ENCODE assay signal across 10 cellular contexts in genomic region chr1:221788466-221788865, GRCh38.
"Had no signal": no experiment of that assay in that cellular context is flagged by ENCODE, and none has a peak within 500 bp of the region (broad histone marks: within the 10 kb centered on the region; RNA-seq: fewer than 3 reads in every experiment).

No MANE protein-coding gene starts in this region.

- H3K9ac ChIP-seq: GM23248 had no signal

- H3K4me1 ChIP-seq: HAP-1 had no signal

- H3K36me3 ChIP-seq: HAP-1 had no signal

- DNase-seq: GM23248, GOT3, H7, HFFc6, KBM-7 had no signal

- H3K4me3 Mint-ChIP-seq: HFFc6, IgD-negative memory B cell had no signal

- H3K27ac Mint-ChIP-seq: HFFc6, IgD-negative memory B cell had no signal

- H3K9me3 Mint-ChIP-seq: HFFc6 had no signal

- H3K4me3 ChIP-seq: GM23248, HAP-1 had no signal

- H3K27ac ChIP-seq: GM23248, HL-60 had no signal

- H3K27me3 Mint-ChIP-seq: IgD-negative memory B cell had no signal

- ATAC-seq: HCT116, HepG2 had no signal
